In genomic region chr6:125296461-125296860, GRCh38 we compare ENCODE assay signal across 19 cellular contexts.
"Had no signal": no experiment of that assay in that cellular context is flagged by ENCODE, and none has a peak within 500 bp of the region (broad histone marks: within the 10 kb centered on the region; RNA-seq: fewer than 3 reads in every experiment).

No MANE protein-coding gene starts in this region.

- H3K4me3 ChIP-seq: hepatocyte, left lung, neural progenitor cell had no signal

- ATAC-seq: activated T-cell treated with anti-CD3 and anti-CD28 coated beads, Interleukin-2, amount 50 U/mL, for 4 hours; left lung; naive thymus-derived CD4-positive, alpha-beta T cell; stimulated activated naive CD8-positive, alpha-beta T cell treated with anti-CD3 and anti-CD28 coated beads, Interleukin-15, Interleukin-2, amounts not matched to agents 100 U/mL and 50 U/mL, for 24 hours; WTC11 had no signal

- DNase-seq: activated CD8-positive, alpha-beta memory T cell treated with anti-CD3 and anti-CD28 coated beads, Interleukin-2, amount 50 U/mL, for 48 hours; activated naive CD4-positive, alpha-beta T cell; activated T-cell treated with anti-CD3 and anti-CD28 coated beads, Interleukin-2, amount 50 U/mL, for 4 hours; brain microvascular endothelial cell; caudate nucleus; dermis blood vessel endothelial cell; effector CD8-positive, alpha-beta T cell; glutamatergic neuron; kidney glomerular epithelial cell; left lung; naive thymus-derived CD4-positive, alpha-beta T cell; posterior cingulate gyrus; stimulated activated CD4-positive, alpha-beta T cell treated with anti-CD3 and anti-CD28 coated beads, Interleukin-4, amount 100 ng/mL, for 4 hours; stimulated activated naive CD8-positive, alpha-beta T cell treated with anti-CD3 and anti-CD28 coated beads, Interleukin-15, Interleukin-2, amounts not matched to agents 100 U/mL and 50 U/mL, for 24 hours; T-helper 9 cell had no signal

- FAIRE-seq: frontal cortex had no signal
